In the genomic region with DNA sequence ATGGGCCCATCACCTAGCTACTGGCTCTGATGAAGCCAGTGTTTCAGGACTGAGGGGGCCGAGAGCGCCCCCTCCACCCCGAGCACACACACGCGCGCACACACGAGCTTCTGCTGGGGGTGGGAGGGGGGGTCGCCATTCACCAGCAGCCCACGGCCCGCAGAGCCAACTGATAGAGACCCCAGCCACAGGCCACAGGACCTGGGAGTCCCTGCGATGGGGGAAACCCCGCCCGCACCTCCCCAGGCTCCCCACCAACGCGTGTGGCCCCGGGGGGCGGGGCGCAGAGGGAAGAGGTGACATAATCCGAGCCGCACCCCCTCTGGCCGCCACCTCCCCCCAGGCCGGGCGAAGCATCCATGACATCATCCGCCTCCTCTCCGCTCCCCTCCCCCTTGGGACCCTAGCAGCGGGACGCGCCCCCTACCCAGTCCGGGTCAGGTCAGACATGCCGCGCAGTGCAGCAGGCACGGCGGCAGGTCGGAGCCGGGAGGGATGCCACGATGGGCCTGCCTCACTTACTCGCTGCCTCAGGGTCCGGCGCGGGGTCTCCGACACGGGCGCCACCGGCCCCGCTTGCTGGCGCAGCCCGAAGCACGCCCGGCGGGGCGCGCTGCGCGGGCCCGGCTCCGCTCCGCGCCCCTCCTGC, we compare ENCODE assay signal across 8 cellular contexts. TPM values are rescaled to one million over a fixed set of nuclear protein-coding genes. Genes with fewer than 3 reads are reported as not detected.
A peak's percentile ranks its signal among the peaks of the same experiment; 100 is the strongest.
DNase-seq lines count a peak whose midpoint lies in the region; ATAC-seq and TF ChIP-seq lines count a peak whose summit lies in the region.

A gene (minus strand): TSS at position 617 of the 649 bp plus-strand sequence. CDS start 6,386 bp downstream, outside the sequence.

- H2AFZ ChIP-seq in mammary epithelial cell (ENCODE audit: low read depth, low read length): peak within 1 kb of the TSS; percentile 100

- WGBS in mammary epithelial cell (ENCODE audit: low coverage, missing lambda C conversion rate): 28% methylated on average over 2 of the region's 58 CpGs

- no peaks in the 10 kb centered on the region for H3K27me3 ChIP-seq in WERI-Rb-1 (ENCODE audit: insufficient read depth, low read depth, severe bottlenecking)
- no peaks in the 10 kb centered on the region for H3K27me3 ChIP-seq in mammary epithelial cell (ENCODE audit: insufficient read depth, low read length)

- intact Hi-C loops in mammary epithelial cell (cut with micrococcal nuclease): loop anchor here (1.0 to 5.0 kb wide), 2 partner anchors 14 to 121 kb away; a partner anchor contains a TSS

- DNase-seq in GM13977 (ENCODE audit: low spot score) (peak; percentile 92), NCI-H128 (lab: John Stamatoyannopoulos, UW; ENCODE audit: unreplicated experiment) (peak; percentile 67), WERI-Rb-1 (peak; percentile 77), mammary epithelial cell (peak; percentile 38), kidney tubule cell (ENCODE audit: low spot score) (peak; percentile 66), HT-29 (ENCODE audit: low spot score) (no peak)
- peak in 3 of 4 experiments; percentile 53 to 66 (median 54) for DNase-seq in stimulated activated CD4-positive, alpha-beta T cell treated with anti-CD3 and anti-CD28 coated beads, Interleukin-1b, Interleukin-23, amount 100 ng/mL, for 24 hours (ENCODE audit: low read depth in 4 of 4, low spot score in 1 of 4)

- peak; percentile 27 for ATAC-seq in HG02610 (IDR thresholded peaks at IDR 0.05; ENCODE audit: unreplicated experiment)

- dilution Hi-C loops in mammary epithelial cell (cut with HindIII; ENCODE audit: low sequenced_read_pairs): loop anchor here (10.0 kb wide), 1 partner anchor 252 kb away; no protein-coding TSS in a partner anchor

- peak within 1 kb of the TSS; percentile 71 for H3K27ac ChIP-seq in WERI-Rb-1
- peak within 1 kb of the TSS; percentile 31 for H3K27ac ChIP-seq in mammary epithelial cell (ENCODE audit: insufficient read depth, low read depth, low read length)

- peaks cover 18% of the 10 kb centered on the region for H3K4me1 ChIP-seq in mammary epithelial cell (ENCODE audit: insufficient read depth, low read length)

- H3K4me3 ChIP-seq in WERI-Rb-1 (ENCODE audit: low read depth, low read length) (peak within 1 kb of the TSS; percentile 97), mammary epithelial cell (replicated peaks in 1 of 3; ENCODE audit: insufficient read depth in 1 of 3, low read depth in 2 of 3, low read length in 3 of 3) (peak within 1 kb of the TSS; percentile 66 to 96 (median 94))

- in situ Hi-C loops in GM13977 (cut with MboI; ENCODE audit: low pct_unique_long_range_greater_than_20kb, low sequenced_read_pairs, unreplicated experiment): no loop called here
- in situ Hi-C loops in mammary epithelial cell (cut with MboI; ENCODE audit: low sequenced_read_pairs in 2 of 2): no loop called here

- H3K9me3 ChIP-seq in WERI-Rb-1 (ENCODE audit: severe bottlenecking) (no peaks in the 10 kb centered on the region), mammary epithelial cell (replicated peaks; ENCODE audit: insufficient read depth, low read length) (no peaks in the 10 kb centered on the region)

- peak within 1 kb of the TSS; percentile 56 for H3K9ac ChIP-seq in mammary epithelial cell (ENCODE audit: insufficient read depth, low read length)

- no peaks in the 10 kb centered on the region for H3K79me2 ChIP-seq in mammary epithelial cell (ENCODE audit: insufficient read depth, low read length)

- H3K36me3 ChIP-seq in WERI-Rb-1: no peaks in the 10 kb centered on the region; the same call in none of the 2 replicates
- no peaks in the 10 kb centered on the region for H3K36me3 ChIP-seq in mammary epithelial cell (ENCODE audit: insufficient read depth, low read length)

- CTCF ChIA-PET in mammary epithelial cell (lab: Charles Lee; ENCODE audit: low non-redundant PET): interaction anchor here (0.5 to 0.6 kb wide), 2 partner anchors 284 to 1847 kb away, joined by 3 read pairs; no protein-coding TSS in a partner anchor

- BruUV-seq in mammary epithelial cell (replicated peaks; lab: Mats Ljungman, UMichigan): no TSS peak

- no peaks in the 10 kb centered on the region for H4K20me1 ChIP-seq in mammary epithelial cell (ENCODE audit: insufficient read depth, low read length)

- peak within 1 kb of the TSS; percentile 100 for H3K4me2 ChIP-seq in mammary epithelial cell (ENCODE audit: insufficient read depth, low read depth, low read length)

- TF ChIP-seq CTCF in GM13977 (IDR thresholded peaks at IDR 0.05; ENCODE audit: extremely low read depth, insufficient read depth, missing control alignments) (peak; percentile 7), WERI-Rb-1 (IDR thresholded peaks at IDR 0.05; ENCODE audit: low read depth, low read length) (no peak), mammary epithelial cell (conservative IDR thresholded peaks at IDR 0.05 in 1 of 2, IDR thresholded peaks at IDR 0.05 in 1 of 2; ENCODE audit: extremely low read depth in 1 of 2, insufficient read depth in 1 of 2, low read depth in 1 of 2, low read length in 2 of 2) (no peak)

RNA-seq across cellular contexts. Expression of the gene that starts here (rescaled TPM):
- 10 to 100 TPM in 1 of 2 donors, 1 to 10 TPM in 1; 7.7 to 16.3 TPM for total RNA-seq in mammary epithelial cell
- polyA plus RNA-seq in mammary epithelial cell: 2.6 TPM
- polyA minus RNA-seq in mammary epithelial cell: 3.3 TPM
- total RNA-seq in HT-29 (2014; rRNA removed; shearing (Covaris generic)): 6.5 and 6.6 TPM in 2 replicates
